23 cellular contexts compared by ENCODE assay signal in genomic region chr18:62900132-62900883, GRCh38.
DNase-seq lines count a peak whose midpoint lies in the region; ATAC-seq, FAIRE-seq and TF ChIP-seq lines count a peak whose summit lies in the region.
"Had no signal": no experiment of that assay in that cellular context is flagged by ENCODE, and none has a peak within 500 bp of the region (broad histone marks: within the 10 kb centered on the region; RNA-seq: fewer than 3 reads in every experiment).

No MANE protein-coding gene starts in this region.

- no peaks in the 10 kb centered on the region for H4K20me1 ChIP-seq in HepG2 (ENCODE audit: insufficient read depth, low read length)
- H4K20me1 ChIP-seq in K562 (replicated peaks; ENCODE audit: control insufficient read depth, insufficient read depth, low read length): no peaks in the 10 kb centered on the region
- H4K20me1 ChIP-seq: BLaER1 had no signal

- in situ Hi-C loops in HepG2 (cut with HindIII; ENCODE audit: extremely low pct_ligation_motif_present, low pct_unique_long_range_greater_than_20kb) (no loop called here), K562 (cut with MboI) (no loop called here)

- ATAC-seq in HepG2 (no peak), right lobe of liver (no peak), K562 (no peak), GM21825 (IDR thresholded peaks at IDR 0.05; ENCODE audit: unreplicated experiment) (no peak)
- ATAC-seq: CD8-positive, alpha-beta T cell; GM12878; GM23338; HCT116 had no signal

- 97% methylated on average over 7 of the region's 7 CpGs for WGBS in HepG2 (ENCODE audit: low lambda C conversion rate)
- WGBS in right lobe of liver (ENCODE audit: insufficient coverage, low coverage, low lambda C conversion rate, missing lambda C conversion rate): 90% methylated on average over 6 of the region's 7 CpGs
- 75% methylated on average over 7 of the region's 7 CpGs for WGBS in K562 (ENCODE audit: insufficient coverage, low coverage, missing lambda C conversion rate)

- TF ChIP-seq POLR2A in HepG2 (IDR thresholded peaks at IDR 0.05; ENCODE audit: insufficient read depth in 1 of 2, low read depth in 2 of 2, low read length in 2 of 2): no peak
- no peak for TF ChIP-seq POLR2A in right lobe of liver (IDR thresholded peaks at IDR 0.05)
- TF ChIP-seq POLR2A in K562 (conservative IDR thresholded peaks at IDR 0.05): no peak

- no peak overlapping the region for H3K4me2 ChIP-seq in HepG2 (ENCODE audit: low read depth, low read length)
- no peak overlapping the region for H3K4me2 ChIP-seq in K562 (ENCODE audit: insufficient read depth, low read length)
- H3K4me2 ChIP-seq: BLaER1, GM23338 had no signal

- BruUV-seq in HepG2 (replicated peaks; lab: Mats Ljungman, UMichigan): no TSS peak
- no TSS peak for BruUV-seq in K562 (replicated peaks; lab: Mats Ljungman, UMichigan)

- H3K9me3 ChIP-seq in HepG2 (ENCODE audit: low read length): no peaks in the 10 kb centered on the region
- H3K9me3 ChIP-seq in right lobe of liver: no peaks in the 10 kb centered on the region
- no peaks in the 10 kb centered on the region for H3K9me3 ChIP-seq in K562 (replicated peaks; ENCODE audit: control insufficient read depth, insufficient read depth, low read depth, low read length)
- H3K9me3 ChIP-seq: Caco-2 had no signal

- TF ChIP-seq EP300 in HepG2 (IDR thresholded peaks at IDR 0.05; ENCODE audit: low read depth in 2 of 2, low read length in 2 of 2) (no peak), HepG2 (CRISPR knock-in tag; IDR thresholded peaks at IDR 0.05; ENCODE audit: borderline replicate concordance) (no peak), K562 (IDR thresholded peaks at IDR 0.05; ENCODE audit: low read length) (no peak)

- H3K9ac ChIP-seq in HepG2 (ENCODE audit: insufficient read depth, low read depth, low read length) (no peak overlapping the region), K562 (ENCODE audit: insufficient read depth in 1 of 2, low read depth in 2 of 2, low read length in 2 of 2) (no peak overlapping the region)
- H3K9ac ChIP-seq: BLaER1 had no signal

- POLR2A ChIA-PET in HepG2 (lab: Yijun Ruan, JAX) (no interaction called here), K562 (lab: Yijun Ruan, JAX) (no interaction called here)

- H3K4me3 ChIP-seq in HepG2 (replicated peaks in 1 of 3; ENCODE audit: insufficient read depth in 1 of 3, low read depth in 2 of 3, low read length in 3 of 3): no peak overlapping the region
- no peak overlapping the region for H3K4me3 ChIP-seq in right lobe of liver
- H3K4me3 ChIP-seq in K562: no peak overlapping the region
- H3K4me3 ChIP-seq: BLaER1, GM12878, GM23338 had no signal

- no peak for TF ChIP-seq CTCF in HepG2 (CRISPR knock-in tag; IDR thresholded peaks at IDR 0.05)
- TF ChIP-seq CTCF in right lobe of liver (IDR thresholded peaks at IDR 0.05): no peak
- TF ChIP-seq CTCF in K562 (IDR thresholded peaks at IDR 0.05 in 2 of 3, conservative IDR thresholded peaks at IDR 0.05 in 1 of 3; ENCODE audit: insufficient read depth in 2 of 3, low read depth in 1 of 3, low read length in 3 of 3): no peak

- H3K4me1 ChIP-seq in HepG2 (ENCODE audit: insufficient read depth, low read length) (peaks cover 30% of the 10 kb centered on the region), right lobe of liver (no peaks in the 10 kb centered on the region), K562 (replicated peaks in 1 of 2; ENCODE audit: control insufficient read depth in 2 of 2, insufficient read depth in 2 of 2, low read length in 2 of 2) (no peaks in the 10 kb centered on the region)

- no peak for DNase-seq in HepG2 (ENCODE audit: low spot score)
- no peak for DNase-seq in right lobe of liver
- DNase-seq in K562 (ENCODE audit: extremely low read depth in 1 of 4, low spot score in 3 of 4): no peak
- no peak for DNase-seq in NCI-H1417 (lab: John Stamatoyannopoulos, UW)
- DNase-seq: Caco-2; CD4-positive, CD25-positive, alpha-beta regulatory T cell; CD8-positive, alpha-beta T cell; DMS 273 treated with DMSO at 0.1 percent for 48 hours; DMS79; EL; GDM1; H9; HFFc6 had no signal

- H3K27ac ChIP-seq in HepG2 (ENCODE audit: extremely low read length, insufficient read depth, low read length) (no peak overlapping the region), right lobe of liver (no peak overlapping the region), K562 (ENCODE audit: extremely low read depth, low read depth, low read length) (no peak overlapping the region), temporal lobe (ENCODE audit: low read depth, low read length) (peak overlapping the region; percentile 66)
- H3K27ac ChIP-seq: 22Rv1, BLaER1, C4-2B had no signal

- FAIRE-seq in HepG2 (lab: Jason Lieb, UNC) (no peak), K562 (lab: Jason Lieb, UNC) (no peak)
- FAIRE-seq: A204.1, GM12878, GM19239 had no signal

- intact Hi-C loops in HepG2 (cut with micrococcal nuclease; ENCODE audit: unreplicated experiment) (no loop called here), right lobe of liver (cut with DNase I) (no loop called here), K562 (cut with micrococcal nuclease) (no loop called here)

- CTCF ChIA-PET in HepG2 (lab: Yijun Ruan, JAX; ENCODE audit: low intra/inter-chr PET ratio, low total read pairs): no interaction called here
- CTCF ChIA-PET in K562 (lab: Yijun Ruan, JAX; ENCODE audit: low intra/inter-chr PET ratio): no interaction called here

- no peak overlapping the region for H2AFZ ChIP-seq in HepG2 (ENCODE audit: low read length)
- H2AFZ ChIP-seq in K562 (ENCODE audit: low read depth, low read length): no peak overlapping the region
- H2AFZ ChIP-seq: GM23338 had no signal

- H3K27me3 ChIP-seq in HepG2 (ENCODE audit: control insufficient read depth in 1 of 2, insufficient read depth in 2 of 2, low read length in 2 of 2): no peaks in the 10 kb centered on the region
- no peaks in the 10 kb centered on the region for H3K27me3 ChIP-seq in right lobe of liver
- H3K27me3 ChIP-seq in K562 (ENCODE audit: control insufficient read depth in 2 of 2, insufficient read depth in 2 of 2, low read length in 2 of 2): no peaks in the 10 kb centered on the region
- H3K27me3 ChIP-seq: BLaER1 had no signal

- no peak for TF ChIP-seq RAD21 in HepG2 (CRISPR knock-in tag; IDR thresholded peaks at IDR 0.05)
- no peak for TF ChIP-seq RAD21 in K562 (CRISPR knock-in tag; conservative IDR thresholded peaks at IDR 0.05 in 1 of 2, IDR thresholded peaks at IDR 0.05 in 1 of 2)

- H3K9me1 ChIP-seq in K562 (ENCODE audit: control insufficient read depth, insufficient read depth, low read length): no peaks in the 10 kb centered on the region

- no peaks in the 10 kb centered on the region for H3K79me2 ChIP-seq in HepG2 (ENCODE audit: insufficient read depth, low read length)
- H3K79me2 ChIP-seq in K562 (ENCODE audit: control insufficient read depth, insufficient read depth, low read length): no peaks in the 10 kb centered on the region

- H3K36me3 ChIP-seq in HepG2 (replicated peaks in 1 of 2; ENCODE audit: control insufficient read depth in 1 of 2, insufficient read depth in 2 of 2, low read length in 2 of 2): peaks cover 5 to 64% of the 10 kb centered on the region in 2 experiments
- peaks cover 0 to 26% (median 6%) of the 10 kb centered on the region in 4 donors for H3K36me3 ChIP-seq in right lobe of liver
- peaks cover 33% of the 10 kb centered on the region; the same call in 1 of the 3 replicates for H3K36me3 ChIP-seq in K562 (ENCODE audit: control insufficient read depth, insufficient read depth, low read length)

TF ChIP-seq in HepG2, 621 proteins besides CTCF, POLR2A, EP300 and RAD21:
- peak; percentile 73 for TF ChIP-seq ZNF121 (CRISPR knock-in tag; IDR thresholded peaks at IDR 0.05)
- TF ChIP-seq ATF6 (CRISPR knock-in tag; conservative IDR thresholded peaks at IDR 0.05): no peak

TF ChIP-seq in K562, 482 proteins besides CTCF, POLR2A, EP300 and RAD21:
- TF ChIP-seq ZNF121 (CRISPR knock-in tag; conservative IDR thresholded peaks at IDR 0.05) (peak; percentile 73), ZNF518B (CRISPR knock-in tag; IDR thresholded peaks at IDR 0.05) (no peak), TEAD1 (CRISPR knock-in tag; IDR thresholded peaks at IDR 0.05) (no peak), ETV6 (IDR thresholded peaks at IDR 0.05; ENCODE audit: borderline replicate concordance in 1 of 2, low read depth in 2 of 2, low read length in 1 of 2) (no peak), ETV6 (CRISPR knock-in tag; IDR thresholded peaks at IDR 0.05; ENCODE audit: borderline replicate concordance) (no peak), ETS2 (tag; IDR thresholded peaks at IDR 0.05; ENCODE audit: borderline replicate concordance, poor library complexity, severe bottlenecking) (no peak), PTTG1 (tag; IDR thresholded peaks at IDR 0.05; ENCODE audit: low read depth) (no peak)

Comparison
In these comparisons a context has a peak if more than half of its experiments do, and no peak if none do; other contexts are left out.
1. Of the 241 proteins assayed by ChIP-seq in both HepG2 and K562: peak only in HepG2: none; only in K562: none; in both: ZNF121; in neither: 240.